1 cellular context compared by ENCODE assay signal in the genomic region with DNA sequence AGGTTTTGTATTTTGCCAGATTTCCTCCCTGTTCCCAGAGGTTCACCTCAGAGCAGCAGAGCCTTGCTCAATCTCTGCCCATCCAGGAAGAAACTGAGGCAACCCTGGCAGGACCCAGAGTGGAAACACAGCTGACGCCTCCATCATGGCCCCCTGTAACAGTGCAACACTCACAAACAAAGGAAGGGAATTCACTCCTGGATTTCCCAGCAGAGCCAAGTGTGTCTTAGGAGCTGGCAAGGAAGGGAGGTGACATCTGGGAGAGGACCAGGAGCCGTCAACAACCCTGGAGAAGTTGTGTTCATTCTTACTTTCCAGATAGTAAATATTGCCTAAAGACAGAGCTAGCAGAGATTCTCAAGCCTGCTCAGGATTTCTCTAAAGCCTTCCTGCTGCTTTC.
TF ChIP-seq lines count a peak whose summit lies in the region.

No MANE protein-coding gene starts in this region.

TF ChIP-seq in H1, 55 proteins besides CTCF, POLR2A, EP300 and RAD21:
- TF ChIP-seq, protein P1, sequence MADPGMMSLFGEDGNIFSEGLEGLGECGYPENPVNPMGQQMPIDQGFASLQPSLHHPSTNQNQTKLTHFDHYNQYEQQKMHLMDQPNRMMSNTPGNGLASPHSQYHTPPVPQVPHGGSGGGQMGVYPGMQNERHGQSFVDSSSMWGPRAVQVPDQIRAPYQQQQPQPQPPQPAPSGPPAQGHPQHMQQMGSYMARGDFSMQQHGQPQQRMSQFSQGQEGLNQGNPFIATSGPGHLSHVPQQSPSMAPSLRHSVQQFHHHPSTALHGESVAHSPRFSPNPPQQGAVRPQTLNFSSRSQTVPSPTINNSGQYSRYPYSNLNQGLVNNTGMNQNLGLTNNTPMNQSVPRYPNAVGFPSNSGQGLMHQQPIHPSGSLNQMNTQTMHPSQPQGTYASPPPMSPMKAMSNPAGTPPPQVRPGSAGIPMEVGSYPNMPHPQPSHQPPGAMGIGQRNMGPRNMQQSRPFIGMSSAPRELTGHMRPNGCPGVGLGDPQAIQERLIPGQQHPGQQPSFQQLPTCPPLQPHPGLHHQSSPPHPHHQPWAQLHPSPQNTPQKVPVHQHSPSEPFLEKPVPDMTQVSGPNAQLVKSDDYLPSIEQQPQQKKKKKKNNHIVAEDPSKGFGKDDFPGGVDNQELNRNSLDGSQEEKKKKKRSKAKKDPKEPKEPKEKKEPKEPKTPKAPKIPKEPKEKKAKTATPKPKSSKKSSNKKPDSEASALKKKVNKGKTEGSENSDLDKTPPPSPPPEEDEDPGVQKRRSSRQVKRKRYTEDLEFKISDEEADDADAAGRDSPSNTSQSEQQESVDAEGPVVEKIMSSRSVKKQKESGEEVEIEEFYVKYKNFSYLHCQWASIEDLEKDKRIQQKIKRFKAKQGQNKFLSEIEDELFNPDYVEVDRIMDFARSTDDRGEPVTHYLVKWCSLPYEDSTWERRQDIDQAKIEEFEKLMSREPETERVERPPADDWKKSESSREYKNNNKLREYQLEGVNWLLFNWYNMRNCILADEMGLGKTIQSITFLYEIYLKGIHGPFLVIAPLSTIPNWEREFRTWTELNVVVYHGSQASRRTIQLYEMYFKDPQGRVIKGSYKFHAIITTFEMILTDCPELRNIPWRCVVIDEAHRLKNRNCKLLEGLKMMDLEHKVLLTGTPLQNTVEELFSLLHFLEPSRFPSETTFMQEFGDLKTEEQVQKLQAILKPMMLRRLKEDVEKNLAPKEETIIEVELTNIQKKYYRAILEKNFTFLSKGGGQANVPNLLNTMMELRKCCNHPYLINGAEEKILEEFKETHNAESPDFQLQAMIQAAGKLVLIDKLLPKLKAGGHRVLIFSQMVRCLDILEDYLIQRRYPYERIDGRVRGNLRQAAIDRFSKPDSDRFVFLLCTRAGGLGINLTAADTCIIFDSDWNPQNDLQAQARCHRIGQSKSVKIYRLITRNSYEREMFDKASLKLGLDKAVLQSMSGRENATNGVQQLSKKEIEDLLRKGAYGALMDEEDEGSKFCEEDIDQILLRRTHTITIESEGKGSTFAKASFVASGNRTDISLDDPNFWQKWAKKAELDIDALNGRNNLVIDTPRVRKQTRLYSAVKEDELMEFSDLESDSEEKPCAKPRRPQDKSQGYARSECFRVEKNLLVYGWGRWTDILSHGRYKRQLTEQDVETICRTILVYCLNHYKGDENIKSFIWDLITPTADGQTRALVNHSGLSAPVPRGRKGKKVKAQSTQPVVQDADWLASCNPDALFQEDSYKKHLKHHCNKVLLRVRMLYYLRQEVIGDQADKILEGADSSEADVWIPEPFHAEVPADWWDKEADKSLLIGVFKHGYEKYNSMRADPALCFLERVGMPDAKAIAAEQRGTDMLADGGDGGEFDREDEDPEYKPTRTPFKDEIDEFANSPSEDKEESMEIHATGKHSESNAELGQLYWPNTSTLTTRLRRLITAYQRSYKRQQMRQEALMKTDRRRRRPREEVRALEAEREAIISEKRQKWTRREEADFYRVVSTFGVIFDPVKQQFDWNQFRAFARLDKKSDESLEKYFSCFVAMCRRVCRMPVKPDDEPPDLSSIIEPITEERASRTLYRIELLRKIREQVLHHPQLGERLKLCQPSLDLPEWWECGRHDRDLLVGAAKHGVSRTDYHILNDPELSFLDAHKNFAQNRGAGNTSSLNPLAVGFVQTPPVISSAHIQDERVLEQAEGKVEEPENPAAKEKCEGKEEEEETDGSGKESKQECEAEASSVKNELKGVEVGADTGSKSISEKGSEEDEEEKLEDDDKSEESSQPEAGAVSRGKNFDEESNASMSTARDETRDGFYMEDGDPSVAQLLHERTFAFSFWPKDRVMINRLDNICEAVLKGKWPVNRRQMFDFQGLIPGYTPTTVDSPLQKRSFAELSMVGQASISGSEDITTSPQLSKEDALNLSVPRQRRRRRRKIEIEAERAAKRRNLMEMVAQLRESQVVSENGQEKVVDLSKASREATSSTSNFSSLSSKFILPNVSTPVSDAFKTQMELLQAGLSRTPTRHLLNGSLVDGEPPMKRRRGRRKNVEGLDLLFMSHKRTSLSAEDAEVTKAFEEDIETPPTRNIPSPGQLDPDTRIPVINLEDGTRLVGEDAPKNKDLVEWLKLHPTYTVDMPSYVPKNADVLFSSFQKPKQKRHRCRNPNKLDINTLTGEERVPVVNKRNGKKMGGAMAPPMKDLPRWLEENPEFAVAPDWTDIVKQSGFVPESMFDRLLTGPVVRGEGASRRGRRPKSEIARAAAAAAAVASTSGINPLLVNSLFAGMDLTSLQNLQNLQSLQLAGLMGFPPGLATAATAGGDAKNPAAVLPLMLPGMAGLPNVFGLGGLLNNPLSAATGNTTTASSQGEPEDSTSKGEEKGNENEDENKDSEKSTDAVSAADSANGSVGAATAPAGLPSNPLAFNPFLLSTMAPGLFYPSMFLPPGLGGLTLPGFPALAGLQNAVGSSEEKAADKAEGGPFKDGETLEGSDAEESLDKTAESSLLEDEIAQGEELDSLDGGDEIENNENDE (IDR thresholded peaks at IDR 0.05; ENCODE audit: insufficient replicate concordance, low read length) = no peak
- TF ChIP-seq YY1 (IDR thresholded peaks at IDR 0.05; ENCODE audit: low read depth, low read length) = 0 out of 2 replicates have a peak, but pooled peaks have one; percentile 30
TF ChIP-seq in H1: peak in this region for 1.
